Comparison of ENCODE assay signal across 10 cellular contexts in genomic region chr1:91742848-91743292, GRCh38.
DNase-seq lines count a peak whose midpoint lies in the region; ATAC-seq and TF ChIP-seq lines count a peak whose summit lies in the region.
"Had no signal": no experiment of that assay in that cellular context is flagged by ENCODE, and none has a peak within 500 bp of the region (broad histone marks: within the 10 kb centered on the region; RNA-seq: fewer than 3 reads in every experiment).

No MANE protein-coding gene starts in this region.

- H3K4me3 ChIP-seq in esophagus (ENCODE audit: low read depth in 1 of 2, low read length in 2 of 2): no peak overlapping the region

- H3K27ac ChIP-seq in esophagus (ENCODE audit: low read depth in 2 of 2, low read length in 1 of 2): peak overlapping the region; percentile 52 to 77

- 21 to 38% methylated on average over 4 of the region's 4 CpGs for WGBS in esophagus, 2 donors

- ATAC-seq in omental fat pad (ENCODE audit: low FRiP score): peak; percentile 62
- ATAC-seq in GM21717 (IDR thresholded peaks at IDR 0.05; ENCODE audit: unreplicated experiment): no peak

- H3K36me3 ChIP-seq in esophagus (ENCODE audit: control insufficient read depth in 2 of 2, insufficient read depth in 2 of 2, low read length in 1 of 2): peaks cover 2 to 4% of the 10 kb centered on the region in 2 donors

- DNase-seq in DMS79 treated with DMSO at 0.1 percent for 48 hours (lab: John Stamatoyannopoulos, UW) (peak; percentile 91), NCI-H226 (peak; percentile 75), omental fat pad (ENCODE audit: low spot score) (no peak), cerebellar nuclear complex (lab: John Stamatoyannopoulos, UW) (no peak), SKM-1 treated with dmso at 0.1 percent for 144 hours (lab: John Stamatoyannopoulos, UW; ENCODE audit: unreplicated experiment) (no peak), pons (ENCODE audit: low spot score) (no peak)
- DNase-seq: activated CD4-positive, alpha-beta T cell treated with anti-CD3 and anti-CD28 coated beads, Interleukin-2, amount 10 ng/mL, durations not matched to agents 7 days and 5 days; NCI-H1436 treated with DMSO at 0.1 percent for 48 hours had no signal

- no peaks in the 10 kb centered on the region for H3K9me3 ChIP-seq in esophagus (ENCODE audit: control insufficient read depth in 2 of 2, insufficient read depth in 1 of 2, low read depth in 1 of 2, low read length in 1 of 2)

- H3K27me3 ChIP-seq in esophagus (ENCODE audit: control insufficient read depth in 1 of 2, insufficient read depth in 2 of 2, low read length in 2 of 2): no peaks in the 10 kb centered on the region

- H3K4me1 ChIP-seq in esophagus (ENCODE audit: control insufficient read depth in 2 of 2, insufficient read depth in 2 of 2, low read length in 1 of 2): peaks cover 4 to 9% of the 10 kb centered on the region in 2 donors

- no peak for TF ChIP-seq CTCF in omental fat pad (IDR thresholded peaks at IDR 0.05)

Comparison
In these comparisons a context has a peak if more than half of its experiments do, and no peak if none do; other contexts are left out.
1. DNase-seq: peak in DMS79 treated with DMSO at 0.1 percent for 48 hours (single experiment) and NCI-H226 (single experiment); none in omental fat pad (single experiment), cerebellar nuclear complex (0 of 2), SKM-1 treated with dmso at 0.1 percent for 144 hours (single experiment) and pons (single experiment).